27 cellular contexts compared by ENCODE assay signal in the genomic region with DNA sequence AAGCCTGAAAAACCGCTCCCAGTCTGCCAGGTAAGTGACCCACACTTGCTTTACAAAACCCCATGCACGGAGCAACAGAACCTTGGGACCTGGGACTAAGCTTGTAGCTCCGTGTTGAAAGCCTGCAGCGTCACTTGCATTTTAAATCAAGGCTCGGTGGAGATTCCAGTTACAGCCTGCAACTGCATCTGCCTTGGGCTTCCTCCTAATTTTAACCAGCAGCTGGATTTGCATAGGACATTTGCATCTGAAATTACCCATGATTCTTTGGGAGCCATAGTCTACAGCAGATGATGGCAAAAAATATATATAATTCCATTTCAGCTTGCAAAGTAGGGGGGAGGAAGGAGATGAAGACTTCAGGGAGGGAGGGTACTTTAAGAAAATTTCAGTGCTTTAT.
"Had no signal": no experiment of that assay in that cellular context is flagged by ENCODE, and none has a peak within 500 bp of the region (broad histone marks: within the 10 kb centered on the region; RNA-seq: fewer than 3 reads in every experiment).

No MANE protein-coding gene starts in this region.

- H3K27me3 ChIP-seq: neural progenitor cell, ovary, right atrium auricular region, right lobe of liver, testis, thyroid gland, upper lobe of left lung, vagina had no signal

- H3K27ac ChIP-seq: left lung, lower lobe of right lung, neural progenitor cell, ovary, right atrium auricular region, right lobe of liver, testis, thyroid gland, transverse colon, upper lobe of left lung, vagina had no signal

- H3K36me3 ChIP-seq: left lung, lower lobe of right lung, neural progenitor cell, ovary, right atrium auricular region, right lobe of liver, thyroid gland, transverse colon, upper lobe of left lung, vagina had no signal

- H3K4me1 ChIP-seq: left lung, lower lobe of right lung, right lobe of liver, testis, thyroid gland, transverse colon, upper lobe of left lung, vagina had no signal

- H3K4me3 ChIP-seq: left lung, lower lobe of right lung, neural progenitor cell, ovary, right atrium auricular region, right lobe of liver, smooth muscle cell, testis, thyroid gland, transverse colon, upper lobe of left lung, vagina had no signal

- DNase-seq: hippocampal formation; immature natural killer cell; kidney; left colon; left lung; lower lobe of right lung; mammary epithelial cell; mesenchymal stem cell; naive B cell; natural killer cell; nephron progenitor cell; ovary; right lobe of liver; stimulated activated CD4-positive, alpha-beta T cell treated with anti-CD3 and anti-CD28 coated beads, Interleukin-1b, Interleukin-23, amount 100 ng/mL, for 48 hours; stimulated activated CD4-positive, alpha-beta T cell treated with anti-CD3 and anti-CD28 coated beads, Interleukin-2, amount 100 ng/mL, for 48 hours; stimulated activated CD4-positive, alpha-beta T cell treated with anti-CD3 and anti-CD28 coated beads, Interleukin-4, amount 100 ng/mL, for 4 hours; stimulated activated CD8-positive, alpha-beta memory T cell treated with anti-CD3 and anti-CD28 coated beads, Interleukin-4, amount 100 ng/mL, for 48 hours; stimulated activated naive CD4-positive, alpha-beta T cell treated with Interleukin-2 at 50 U/mL for 16 hours; stimulated activated naive CD8-positive, alpha-beta T cell treated with anti-CD3 and anti-CD28 coated beads, Interleukin-15, amount 100 ng/mL, for 72 hours; testis; thyroid gland; transverse colon had no signal

- H3K9me3 ChIP-seq: left lung, lower lobe of right lung, ovary, right atrium auricular region, right lobe of liver, testis, thyroid gland, transverse colon, upper lobe of left lung, vagina had no signal
